31 cellular contexts compared by ENCODE assay signal in genomic region chr5:60835554-60835953, GRCh38. TPM values are rescaled to one million over a fixed set of nuclear protein-coding genes. Genes with fewer than 3 reads are reported as not detected.
DNase-seq lines count a peak whose midpoint lies in the region; ATAC-seq and TF ChIP-seq lines count a peak whose summit lies in the region.
"Had no signal": no experiment of that assay in that cellular context is flagged by ENCODE, and none has a peak within 500 bp of the region (broad histone marks: within the 10 kb centered on the region; RNA-seq: fewer than 3 reads in every experiment).

No MANE protein-coding gene starts in this region.

- ATAC-seq in HG02588 (IDR thresholded peaks at IDR 0.05; ENCODE audit: unreplicated experiment), result no peak
- ATAC-seq: CD8-positive, alpha-beta T cell; gastroesophageal sphincter; HepG2; left cardiac atrium had no signal

- H3K27me3 Mint-ChIP-seq in activated T-cell treated with anti-CD3 and anti-CD28 coated beads, Interleukin-2, amount 50 U/mL, for 24 hours, result peaks cover 17% of the 10 kb centered on the region

- H3K4me3 ChIP-seq in choroid plexus epithelial cell (ENCODE audit: low read depth, low read length), result no peak overlapping the region
- H3K4me3 ChIP-seq: esophagus squamous epithelium, gastroesophageal sphincter, GM23248, ovary, skin epidermis, upper lobe of left lung had no signal

- no peak for TF ChIP-seq CTCF in choroid plexus epithelial cell (conservative IDR thresholded peaks at IDR 0.05; ENCODE audit: low read depth, low read length)

- H3K27ac Mint-ChIP-seq in activated T-cell treated with anti-CD3 and anti-CD28 coated beads, Interleukin-2, amount 50 U/mL, for 24 hours, result no peak overlapping the region
- H3K27ac Mint-ChIP-seq: activated CD4-positive, alpha-beta T cell treated with anti-CD3 and anti-CD28 coated beads, Interleukin-2, amount 10 ng/mL, durations not matched to agents 24 days and 14 days; activated naive CD4-positive, alpha-beta T cell treated with anti-CD3 and anti-CD28 coated beads, Interleukin-2, amount 50 U/mL, for 24 hours; brain; CD8-positive, alpha-beta T cell had no signal

- no peaks in the 10 kb centered on the region for H3K36me3 Mint-ChIP-seq in activated T-cell treated with anti-CD3 and anti-CD28 coated beads, Interleukin-2, amount 50 U/mL, for 24 hours (ENCODE audit: low read depth)
- H3K36me3 Mint-ChIP-seq: activated naive CD4-positive, alpha-beta T cell treated with anti-CD3 and anti-CD28 coated beads, Interleukin-2, amount 50 U/mL, for 24 hours; brain; CD8-positive, alpha-beta T cell had no signal

- H3K4me3 Mint-ChIP-seq in activated T-cell treated with anti-CD3 and anti-CD28 coated beads, Interleukin-2, amount 50 U/mL, for 24 hours, result no peak overlapping the region
- H3K4me3 Mint-ChIP-seq: activated CD4-positive, alpha-beta T cell treated with anti-CD3 and anti-CD28 coated beads, Interleukin-2, amount 10 ng/mL, durations not matched to agents 24 days and 14 days; activated naive CD4-positive, alpha-beta T cell treated with anti-CD3 and anti-CD28 coated beads, Interleukin-2, amount 50 U/mL, for 24 hours; brain; CD8-positive, alpha-beta T cell had no signal

- DNase-seq in EL (peak; percentile 21), M059J (ENCODE audit: low read depth) (peak; percentile 20), choroid plexus epithelial cell (ENCODE audit: low read depth) (peak; percentile 39), islet precursor cell (peak; percentile 4), NK-92 (lab: John Stamatoyannopoulos, UW; ENCODE audit: unreplicated experiment) (no peak), AG20443 (ENCODE audit: low spot score) (no peak)
- DNase-seq in activated T-cell treated with anti-CD3 and anti-CD28 coated beads, Interleukin-2, amount 50 U/mL, for 24 hours, result no peak
- DNase-seq: activated CD4-positive, alpha-beta T cell treated with anti-CD3 and anti-CD28 coated beads, Interleukin-2, amount 10 ng/mL, durations not matched to agents 24 days and 14 days; activated CD8-positive, alpha-beta memory T cell treated with anti-CD3 and anti-CD28 coated beads for 24 hours; activated T-cell treated with anti-CD3 and anti-CD28 coated beads for 4 hours; amniotic stem cell; BE2C; CD8-positive, alpha-beta T cell; cortex of kidney; esophagus squamous epithelium; GM23248; Karpas-422; left cardiac atrium; NCI-H446 treated with DMSO at 0.1 percent for 48 hours; NCI-H774; ovary; stimulated activated naive CD4-positive, alpha-beta T cell; T1000; upper lobe of left lung had no signal

- no peaks in the 10 kb centered on the region for H3K9me3 Mint-ChIP-seq in activated T-cell treated with anti-CD3 and anti-CD28 coated beads, Interleukin-2, amount 50 U/mL, for 24 hours
- H3K9me3 Mint-ChIP-seq: activated CD4-positive, alpha-beta T cell treated with anti-CD3 and anti-CD28 coated beads, Interleukin-2, amount 10 ng/mL, durations not matched to agents 24 days and 14 days; activated naive CD4-positive, alpha-beta T cell treated with anti-CD3 and anti-CD28 coated beads, Interleukin-2, amount 50 U/mL, for 24 hours; brain; CD8-positive, alpha-beta T cell had no signal

- H3K4me1 Mint-ChIP-seq in activated T-cell treated with anti-CD3 and anti-CD28 coated beads, Interleukin-2, amount 50 U/mL, for 24 hours (ENCODE audit: low read depth), result peaks cover 1% of the 10 kb centered on the region
- H3K4me1 Mint-ChIP-seq: activated naive CD4-positive, alpha-beta T cell treated with anti-CD3 and anti-CD28 coated beads, Interleukin-2, amount 50 U/mL, for 24 hours; brain had no signal

RNA-seq across cellular contexts. Expression of gene ELOVL7, which starts 8.5 kb away (rescaled TPM):
- 7.1 and 8.0 TPM in 2 replicates for total RNA-seq in M059J (2014; rRNA removed; shearing (Covaris generic))
- total RNA-seq: CD8-positive, alpha-beta T cell; GM23248; RPMI7951 had no signal

Comparison
In these comparisons a context has a peak if more than half of its experiments do, and no peak if none do; other contexts are left out.
1. DNase-seq: peak in EL (single experiment), M059J (single experiment), choroid plexus epithelial cell (single experiment) and islet precursor cell (single experiment); none in NK-92 (single experiment), AG20443 (single experiment) and activated T-cell treated with anti-CD3 and anti-CD28 coated beads, Interleukin-2, amount 50 U/mL, for 24 hours (single experiment).